Comparison of ENCODE assay signal across 8 cellular contexts in the genomic region with DNA sequence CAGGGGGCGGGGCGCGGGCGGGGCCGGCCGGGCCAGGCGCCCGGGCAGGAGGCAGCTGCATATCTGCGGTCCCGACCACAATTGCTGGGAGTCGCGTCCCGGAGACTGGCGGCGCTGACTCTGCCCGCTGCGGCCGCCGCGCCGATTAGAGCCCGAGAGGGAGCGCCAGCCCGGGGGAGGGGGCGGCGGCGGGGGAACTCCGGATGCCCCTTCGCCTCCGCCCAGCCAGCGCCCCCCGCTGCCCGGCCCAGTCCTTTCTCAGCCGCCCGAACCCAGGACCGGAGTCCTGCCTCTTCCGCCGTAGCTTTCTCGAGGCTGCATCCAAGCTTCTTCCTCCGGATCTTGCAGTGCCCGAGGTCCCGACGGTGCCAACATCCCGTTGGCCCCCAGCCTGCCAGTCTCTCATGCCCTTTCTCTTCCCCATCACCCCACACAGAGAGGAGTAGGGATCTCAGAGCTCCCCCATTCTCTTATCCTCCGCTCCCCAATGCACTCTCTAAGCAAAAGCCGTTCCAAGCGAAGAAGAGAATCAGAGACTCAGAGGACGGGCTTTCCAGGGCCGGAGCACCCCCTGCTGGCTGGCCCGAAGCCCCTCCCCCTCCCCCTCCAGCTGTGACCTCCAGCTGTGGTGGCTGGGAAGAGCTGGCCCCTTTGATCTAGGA. TPM values are rescaled to one million over a fixed set of nuclear protein-coding genes. Genes with fewer than 3 reads are reported as not detected.
DNase-seq lines count a peak whose midpoint lies in the region; ATAC-seq and TF ChIP-seq lines count a peak whose summit lies in the region.

No MANE protein-coding gene starts in this region.

- ATAC-seq in GM21786 (IDR thresholded peaks at IDR 0.05; ENCODE audit: unreplicated experiment) (peak; percentile 77), WTC11 (peak; percentile 65), GM19328 (IDR thresholded peaks at IDR 0.05; ENCODE audit: unreplicated experiment) (no peak)

- peak overlapping the region; percentile 96 for H3K4me3 Mint-ChIP-seq in WTC11

- CTCF ChIA-PET in WTC11 (lab: Charles Lee) = interaction anchor here (0.5 to 8.6 kb wide), 31 partner anchors 8 to 411 kb away, joined by 3 to 148 read pairs (median 4); a partner anchor contains a TSS

- POLR2A ChIA-PET in WTC11 (lab: Charles Lee) = interaction anchor here (0.6 to 1.9 kb wide), 6 partner anchors 10 to 128 kb away, joined by 3 to 10 read pairs (median 4); a partner anchor contains a TSS

- TF ChIP-seq CTCF in WTC11 (IDR thresholded peaks at IDR 0.05) (no peak), cardiac fibroblast (IDR thresholded peaks at IDR 0.05; ENCODE audit: low read depth, low read length) (peak; percentile 78)

- H3K36me3 Mint-ChIP-seq in WTC11 = no peaks in the 10 kb centered on the region

- peak overlapping the region; percentile 79 for H3K27ac Mint-ChIP-seq in WTC11

- peaks cover 48% of the 10 kb centered on the region for H3K27me3 Mint-ChIP-seq in WTC11 (ENCODE audit: low read depth)

- peak; percentile 69 for DNase-seq in CMK (ENCODE audit: low read depth)
- peak; percentile 11 for DNase-seq in NCI-H1436 treated with DMSO at 0.1 percent for 48 hours (lab: John Stamatoyannopoulos, UW)
- peak; percentile 72 for DNase-seq in WTC11 (ENCODE audit: low spot score)
- peak; percentile 77 to 82 for DNase-seq in cardiac fibroblast (ENCODE audit: low read depth in 2 of 2)
- DNase-seq in iris pigment epithelial cell (ENCODE audit: low read depth) = peak; percentile 75
- peak; percentile 69 for DNase-seq in stimulated activated CD4-positive, alpha-beta T cell treated with anti-CD3 and anti-CD28 coated beads, Interleukin-12 subunit alpha, Interleukin-12 subunit beta, amount 100 ng/mL, for 4 hours

- peaks cover 13% of the 10 kb centered on the region for H3K4me1 Mint-ChIP-seq in WTC11

- peak overlapping the region; percentile 59 to 60 for H3K4me3 ChIP-seq in cardiac fibroblast (replicated peaks in 1 of 2; ENCODE audit: low read depth in 2 of 2, low read length in 2 of 2)

- H3K9me3 Mint-ChIP-seq in WTC11 = no peaks in the 10 kb centered on the region

TF ChIP-seq in WTC11, 78 proteins besides CTCF, POLR2A, EP300 and RAD21:
- TF ChIP-seq MYBL2 (CRISPR knock-in tag; IDR thresholded peaks at IDR 0.05) (peak; percentile 37; the same call in 1 of the 2 replicates), FOXP1 (CRISPR knock-in tag; IDR thresholded peaks at IDR 0.05; ENCODE audit: borderline replicate concordance) (peak; percentile 27; the same call in 1 of the 2 replicates), ZNF219 (CRISPR knock-in tag; IDR thresholded peaks at IDR 0.05; ENCODE audit: borderline replicate concordance) (no peak), ZNF423 (CRISPR knock-in tag; IDR thresholded peaks at IDR 0.05) (peak; percentile 92), SP1 (CRISPR knock-in tag; conservative IDR thresholded peaks at IDR 0.05) (peak; percentile 51; the same call in 1 of the 2 replicates), ETV6 (CRISPR knock-in tag; IDR thresholded peaks at IDR 0.05) (peak; percentile 37; the same call in 1 of the 2 replicates), ZNF138 (CRISPR knock-in tag; conservative IDR thresholded peaks at IDR 0.05) (no peak), FOXK1 (CRISPR knock-in tag; IDR thresholded peaks at IDR 0.05) (0 out of 2 replicates have a peak, but pooled peaks have one; percentile 28), SMAD4 (CRISPR knock-in tag; IDR thresholded peaks at IDR 0.05) (no peak)

RNA-seq across cellular contexts. Expression of a gene that starts 8.8 kb away (rescaled TPM):
- 0.09 TPM in 1 of 3 replicates, not detected in the others for total RNA-seq in WTC11 (2021)

RNA-seq across cellular contexts. Expression of a gene that starts 23.5 kb away (rescaled TPM):
- 95.8 to 104 TPM (median 98.9 TPM) in 3 replicates for total RNA-seq in WTC11 (2021)

RNA-seq across cellular contexts. Expression of a gene that starts 35.0 kb away (rescaled TPM):
- 77.3 to 87.2 TPM (median 79.4 TPM) in 3 replicates for total RNA-seq in WTC11 (2021)

RNA-seq across cellular contexts. Expression of a gene that starts 45.5 kb away (rescaled TPM):
- 84.7 to 93.1 TPM (median 92.8 TPM) in 3 replicates for total RNA-seq in WTC11 (2021)

RNA-seq across cellular contexts. Expression of a gene that starts 49.6 kb away (rescaled TPM):
- total RNA-seq in WTC11 (2021) = 263 to 286 TPM (median 270 TPM) in 3 replicates

Comparison
In these comparisons a context has a peak if more than half of its experiments do, and no peak if none do; other contexts are left out.
1. DNase-seq: peak in every context shown above with its lines; median percentile 80 in cardiac fibroblast; 75 in iris pigment epithelial cell; 72 in WTC11; 69 in CMK; 69 in stimulated activated CD4-positive, alpha-beta T cell treated with anti-CD3 and anti-CD28 coated beads, Interleukin-12 subunit alpha, Interleukin-12 subunit beta, amount 100 ng/mL, for 4 hours; 11 in NCI-H1436 treated with DMSO at 0.1 percent for 48 hours.